In genomic region chr20:38125157-38126056, GRCh38 we compare ENCODE assay signal across 8 cellular contexts. TPM values are rescaled to one million over a fixed set of nuclear protein-coding genes. Genes with fewer than 3 reads are reported as not detected.
A peak's percentile ranks its signal among the peaks of the same experiment; 100 is the strongest.
DNase-seq lines count a peak whose midpoint lies in the region; ATAC-seq, FAIRE-seq and TF ChIP-seq lines count a peak whose summit lies in the region.

No MANE protein-coding gene starts in this region.

- POLR2A ChIA-PET in A673 (lab: Charles Lee; ENCODE audit: low non-redundant PET) = interaction anchor here (0.5 to 0.6 kb wide), 2 partner anchors 195 to 476 kb away, joined by 3 to 4 read pairs; no protein-coding TSS in a partner anchor

- H3K4me1 ChIP-seq in small intestine (ENCODE audit: control insufficient read depth in 2 of 2, insufficient read depth in 1 of 2, low read depth in 1 of 2, low read length in 1 of 2) (peaks cover 0 to 22% of the 10 kb centered on the region in 2 donors), A673 (ENCODE audit: insufficient read depth, low read length, poor library complexity, severe bottlenecking) (no peaks in the 10 kb centered on the region)

- CTCF ChIA-PET in A673 (lab: Charles Lee) = no interaction called here

- TF ChIP-seq CTCF in A673 (conservative IDR thresholded peaks at IDR 0.05; ENCODE audit: low read depth, low read length) = no peak

- FAIRE-seq in small intestine (lab: Jason Lieb, UNC) = no peak

- ATAC-seq in HG02798 (IDR thresholded peaks at IDR 0.05; ENCODE audit: poor library complexity, unreplicated experiment) (no peak), GM21825 (IDR thresholded peaks at IDR 0.05; ENCODE audit: unreplicated experiment) (no peak)

- H3K9me3 ChIP-seq in small intestine (ENCODE audit: control insufficient read depth, low read depth) (no peaks in the 10 kb centered on the region), A673 (ENCODE audit: low read depth, low read length, poor library complexity, severe bottlenecking) (no peaks in the 10 kb centered on the region)

- DNase-seq in LoVo (ENCODE audit: low spot score) = peak; percentile 30
- peak; percentile 88 for DNase-seq in SHP77 treated with DMSO at 0.1 percent for 48 hours (lab: John Stamatoyannopoulos, UW)
- DNase-seq in cardiac septum (ENCODE audit: low spot score) = peak; percentile 82
- peak; percentile 58 for DNase-seq in small intestine
- no peak for DNase-seq in stimulated activated CD4-positive, alpha-beta T cell treated with anti-CD3 and anti-CD28 coated beads, Interleukin-4, amount 100 ng/mL, for 1 hour
- DNase-seq in A673 (ENCODE audit: low spot score) = no peak

- H3K4me3 ChIP-seq in small intestine (ENCODE audit: low read depth in 1 of 2, low read length in 2 of 2) (no peak overlapping the region), A673 (ENCODE audit: low read depth, low read length, poor library complexity, severe bottlenecking) (no peak overlapping the region)

- intact Hi-C loops in cardiac septum (cut with DNase I) (loop anchor here (1.0 to 5.0 kb wide), 3 partner anchors 15 to 92 kb away; no protein-coding TSS in a partner anchor), A673 (cut with micrococcal nuclease; ENCODE audit: unreplicated experiment) (no loop called here)

- no peaks in the 10 kb centered on the region for H3K27me3 ChIP-seq in small intestine (ENCODE audit: control insufficient read depth in 2 of 2, insufficient read depth in 2 of 2, low read length in 2 of 2)
- no peaks in the 10 kb centered on the region for H3K27me3 ChIP-seq in A673 (replicated peaks; ENCODE audit: insufficient read depth, low read depth, low read length, poor library complexity)

- BruUV-seq in A673 (replicated peaks; lab: Mats Ljungman, UMichigan) = no TSS peak

- H3K36me3 ChIP-seq in small intestine (ENCODE audit: control insufficient read depth in 2 of 2, insufficient read depth in 2 of 2, low read length in 2 of 2) (no peaks in the 10 kb centered on the region), A673 (ENCODE audit: insufficient read depth, low read length, poor library complexity, severe bottlenecking) (no peaks in the 10 kb centered on the region)

- peak overlapping the region in 1 of 2 donors; percentile 88 for H3K27ac ChIP-seq in small intestine (ENCODE audit: low read depth in 1 of 2, low read length in 1 of 2)
- H3K27ac ChIP-seq in A673 (ENCODE audit: low read depth, low read length, poor library complexity, severe bottlenecking) = no peak overlapping the region

- 47 to 57% (median 50%) methylated on average over 18 of the region's 18 CpGs for WGBS in small intestine, 3 donors

RNA-seq across cellular contexts. Expression of gene TGM2, which starts 39.7 kb away (rescaled TPM):
- total RNA-seq in cardiac septum = 792 TPM
- polyA plus RNA-seq in small intestine = 10 to 100 TPM; 19.7 to 92.7 (median 25.5) TPM
- total RNA-seq in A673 (2021) = 0.43 and 0.85 TPM in 2 replicates

Comparison
In these comparisons a context has a peak if more than half of its experiments do, and no peak if none do; other contexts are left out.
1. DNase-seq: peak in LoVo (single experiment), SHP77 treated with DMSO at 0.1 percent for 48 hours (single experiment), cardiac septum (single experiment) and small intestine (single experiment); none in stimulated activated CD4-positive, alpha-beta T cell treated with anti-CD3 and anti-CD28 coated beads, Interleukin-4, amount 100 ng/mL, for 1 hour (single experiment) and A673 (single experiment).
2. RNA of gene TGM2, which starts 39.7 kb away (total RNA-seq): 792 TPM in cardiac septum (single experiment); 0.43 to 0.85 TPM in A673; every median in the first group is over 100 times any median in the second.